In the genomic region with DNA sequence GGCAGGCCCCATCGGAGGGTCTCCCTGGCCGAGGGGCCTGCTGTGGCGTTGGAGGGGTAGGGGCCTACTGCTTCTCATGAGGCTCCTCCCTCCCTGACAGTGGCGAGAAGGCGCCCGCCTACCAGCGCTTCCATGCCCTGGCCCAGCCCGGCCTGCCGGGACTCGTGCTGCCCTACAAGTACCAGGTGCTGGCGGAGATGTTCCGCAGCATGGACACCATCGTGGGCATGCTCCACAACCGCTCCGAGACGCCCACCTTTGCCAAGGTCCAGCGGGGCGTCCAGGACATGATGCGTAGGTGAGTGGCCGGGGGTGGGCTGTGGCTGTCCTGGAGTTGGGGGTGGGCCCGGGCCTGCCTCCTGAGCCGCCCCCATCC, we compare ENCODE assay signal across 1 cellular context.
TF ChIP-seq lines count a peak whose summit lies in the region.

No MANE protein-coding gene starts in this region.

TF ChIP-seq in K562, 482 proteins besides CTCF, POLR2A, EP300 and RAD21:
- TF ChIP-seq, protein P1, sequence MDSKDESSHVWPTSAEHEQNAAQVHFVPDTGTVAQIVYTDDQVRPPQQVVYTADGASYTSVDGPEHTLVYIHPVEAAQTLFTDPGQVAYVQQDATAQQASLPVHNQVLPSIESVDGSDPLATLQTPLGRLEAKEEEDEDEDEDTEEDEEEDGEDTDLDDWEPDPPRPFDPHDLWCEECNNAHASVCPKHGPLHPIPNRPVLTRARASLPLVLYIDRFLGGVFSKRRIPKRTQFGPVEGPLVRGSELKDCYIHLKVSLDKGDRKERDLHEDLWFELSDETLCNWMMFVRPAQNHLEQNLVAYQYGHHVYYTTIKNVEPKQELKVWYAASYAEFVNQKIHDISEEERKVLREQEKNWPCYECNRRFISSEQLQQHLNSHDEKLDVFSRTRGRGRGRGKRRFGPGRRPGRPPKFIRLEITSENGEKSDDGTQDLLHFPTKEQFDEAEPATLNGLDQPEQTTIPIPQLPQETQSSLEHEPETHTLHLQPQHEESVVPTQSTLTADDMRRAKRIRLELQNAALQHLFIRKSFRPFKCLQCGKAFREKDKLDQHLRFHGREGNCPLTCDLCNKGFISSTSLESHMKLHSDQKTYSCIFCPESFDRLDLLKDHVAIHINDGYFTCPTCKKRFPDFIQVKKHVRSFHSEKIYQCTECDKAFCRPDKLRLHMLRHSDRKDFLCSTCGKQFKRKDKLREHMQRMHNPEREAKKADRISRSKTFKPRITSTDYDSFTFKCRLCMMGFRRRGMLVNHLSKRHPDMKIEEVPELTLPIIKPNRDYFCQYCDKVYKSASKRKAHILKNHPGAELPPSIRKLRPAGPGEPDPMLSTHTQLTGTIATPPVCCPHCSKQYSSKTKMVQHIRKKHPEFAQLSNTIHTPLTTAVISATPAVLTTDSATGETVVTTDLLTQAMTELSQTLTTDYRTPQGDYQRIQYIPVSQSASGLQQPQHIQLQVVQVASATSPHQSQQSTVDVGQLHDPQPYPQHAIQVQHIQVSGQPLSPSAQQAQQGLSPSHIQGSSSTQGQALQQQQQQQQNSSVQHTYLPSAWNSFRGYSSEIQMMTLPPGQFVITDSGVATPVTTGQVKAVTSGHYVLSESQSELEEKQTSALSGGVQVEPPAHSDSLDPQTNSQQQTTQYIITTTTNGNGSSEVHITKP (IDR thresholded peaks at IDR 0.05; ENCODE audit: partially characterized antibody) = no peak
- TF ChIP-seq, protein P2, sequence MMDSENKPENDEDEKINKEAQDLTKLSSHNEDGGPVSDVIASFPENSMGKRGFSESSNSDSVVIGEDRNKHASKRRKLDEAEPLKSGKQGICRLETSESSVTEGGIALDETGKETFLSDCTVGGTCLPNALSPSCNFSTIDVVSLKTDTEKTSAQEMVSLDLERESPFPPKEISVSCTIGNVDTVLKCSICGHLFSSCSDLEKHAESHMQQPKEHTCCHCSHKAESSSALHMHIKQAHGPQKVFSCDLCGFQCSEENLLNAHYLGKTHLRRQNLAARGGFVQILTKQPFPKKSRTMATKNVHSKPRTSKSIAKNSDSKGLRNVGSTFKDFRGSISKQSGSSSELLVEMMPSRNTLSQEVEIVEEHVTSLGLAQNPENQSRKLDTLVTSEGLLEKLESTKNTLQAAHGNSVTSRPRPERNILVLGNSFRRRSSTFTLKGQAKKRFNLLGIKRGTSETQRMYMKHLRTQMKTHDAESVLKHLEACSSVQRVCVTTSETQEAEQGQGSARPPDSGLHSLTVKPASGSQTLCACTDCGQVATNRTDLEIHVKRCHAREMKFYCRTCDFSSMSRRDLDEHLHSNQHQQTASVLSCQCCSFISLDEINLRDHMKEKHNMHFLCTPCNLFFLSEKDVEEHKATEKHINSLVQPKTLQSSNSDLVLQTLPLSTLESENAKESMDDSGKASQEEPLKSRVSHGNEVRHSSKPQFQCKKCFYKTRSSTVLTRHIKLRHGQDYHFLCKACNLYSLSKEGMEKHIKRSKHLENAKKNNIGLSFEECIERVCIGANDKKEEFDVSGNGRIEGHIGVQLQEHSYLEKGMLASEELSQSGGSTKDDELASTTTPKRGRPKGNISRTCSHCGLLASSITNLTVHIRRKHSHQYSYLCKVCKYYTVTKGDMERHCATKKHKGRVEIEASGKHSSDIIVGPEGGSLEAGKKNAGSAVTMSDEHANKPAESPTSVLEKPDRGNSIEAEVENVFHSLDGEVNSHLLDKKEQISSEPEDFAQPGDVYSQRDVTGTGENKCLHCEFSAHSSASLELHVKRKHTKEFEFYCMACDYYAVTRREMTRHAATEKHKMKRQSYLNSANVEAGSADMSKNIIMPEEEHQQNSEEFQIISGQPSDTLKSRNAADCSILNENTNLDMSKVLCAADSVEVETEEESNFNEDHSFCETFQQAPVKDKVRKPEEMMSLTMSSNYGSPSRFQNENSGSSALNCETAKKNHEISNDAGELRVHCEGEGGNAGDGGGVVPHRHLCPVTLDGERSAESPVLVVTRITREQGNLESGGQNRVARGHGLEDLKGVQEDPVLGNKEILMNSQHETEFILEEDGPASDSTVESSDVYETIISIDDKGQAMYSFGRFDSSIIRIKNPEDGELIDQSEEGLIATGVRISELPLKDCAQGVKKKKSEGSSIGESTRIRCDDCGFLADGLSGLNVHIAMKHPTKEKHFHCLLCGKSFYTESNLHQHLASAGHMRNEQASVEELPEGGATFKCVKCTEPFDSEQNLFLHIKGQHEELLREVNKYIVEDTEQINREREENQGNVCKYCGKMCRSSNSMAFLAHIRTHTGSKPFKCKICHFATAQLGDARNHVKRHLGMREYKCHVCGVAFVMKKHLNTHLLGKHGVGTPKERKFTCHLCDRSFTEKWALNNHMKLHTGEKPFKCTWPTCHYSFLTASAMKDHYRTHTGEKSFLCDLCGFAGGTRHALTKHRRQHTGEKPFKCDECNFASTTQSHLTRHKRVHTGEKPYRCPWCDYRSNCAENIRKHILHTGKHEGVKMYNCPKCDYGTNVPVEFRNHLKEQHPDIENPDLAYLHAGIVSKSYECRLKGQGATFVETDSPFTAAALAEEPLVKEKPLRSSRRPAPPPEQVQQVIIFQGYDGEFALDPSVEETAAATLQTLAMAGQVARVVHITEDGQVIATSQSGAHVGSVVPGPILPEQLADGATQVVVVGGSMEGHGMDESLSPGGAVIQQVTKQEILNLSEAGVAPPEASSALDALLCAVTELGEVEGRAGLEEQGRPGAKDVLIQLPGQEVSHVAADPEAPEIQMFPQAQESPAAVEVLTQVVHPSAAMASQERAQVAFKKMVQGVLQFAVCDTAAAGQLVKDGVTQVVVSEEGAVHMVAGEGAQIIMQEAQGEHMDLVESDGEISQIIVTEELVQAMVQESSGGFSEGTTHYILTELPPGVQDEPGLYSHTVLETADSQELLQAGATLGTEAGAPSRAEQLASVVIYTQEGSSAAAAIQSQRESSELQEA (IDR thresholded peaks at IDR 0.05; ENCODE audit: low read depth) = no peak
- peak; percentile 11 for TF ChIP-seq RBM22 (IDR thresholded peaks at IDR 0.05; ENCODE audit: low read depth, low read length, poor library complexity, severe bottlenecking)
